37 cellular contexts compared by ENCODE assay signal in the genomic region with DNA sequence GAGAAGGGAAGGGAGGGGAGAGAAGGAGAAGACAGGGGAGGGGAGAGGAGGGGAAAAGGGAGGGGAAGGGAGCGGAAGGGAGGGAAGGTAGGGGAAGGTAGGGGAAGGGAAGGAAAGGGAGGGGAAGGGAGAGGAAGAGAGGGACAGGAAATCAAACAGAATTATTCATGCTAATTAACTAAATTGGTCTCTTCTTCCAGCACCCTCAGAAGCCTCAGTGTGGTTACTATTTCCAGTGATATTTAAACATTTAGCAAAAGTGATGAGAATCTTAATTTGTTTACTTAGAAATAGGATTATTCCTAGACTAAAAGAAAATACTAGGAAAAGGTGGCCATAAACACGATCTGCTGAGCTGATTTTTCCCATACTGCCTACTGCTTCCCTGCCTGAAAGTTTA.
DNase-seq lines count a peak whose midpoint lies in the region; ATAC-seq, FAIRE-seq and TF ChIP-seq lines count a peak whose summit lies in the region.
"Had no signal": no experiment of that assay in that cellular context is flagged by ENCODE, and none has a peak within 500 bp of the region (broad histone marks: within the 10 kb centered on the region; RNA-seq: fewer than 3 reads in every experiment).

No MANE protein-coding gene starts in this region.

- H3K36me3 Mint-ChIP-seq in stimulated activated effector memory CD8-positive, alpha-beta T cell treated with anti-CD3 and anti-CD28 coated beads, Interleukin-12 subunit alpha, Interleukin-12 subunit beta, amount 100 ng/mL, for 72 hours: no peaks in the 10 kb centered on the region
- H3K36me3 Mint-ChIP-seq in type B pancreatic cell: no peaks in the 10 kb centered on the region
- H3K36me3 Mint-ChIP-seq: CD14-positive monocyte; CD4-positive, alpha-beta memory T cell; CD4-positive, CD25-positive, alpha-beta regulatory T cell; CD8-positive, alpha-beta T cell had no signal

- in situ Hi-C loops in HepG2 (cut with HindIII; ENCODE audit: extremely low pct_ligation_motif_present, low pct_unique_long_range_greater_than_20kb) (no loop called here), K562 (cut with MboI) (no loop called here)

- intact Hi-C loops in HepG2 (cut with micrococcal nuclease; ENCODE audit: unreplicated experiment) (no loop called here), right lobe of liver (cut with DNase I) (no loop called here), K562 (cut with micrococcal nuclease) (no loop called here), esophagus muscularis mucosa (cut with DNase I) (no loop called here)

- H2AFZ ChIP-seq in HepG2 (ENCODE audit: low read length): no peak overlapping the region
- no peak overlapping the region for H2AFZ ChIP-seq in K562 (ENCODE audit: low read depth, low read length)

- H4K20me1 ChIP-seq in HepG2 (ENCODE audit: insufficient read depth, low read length) (no peaks in the 10 kb centered on the region), K562 (replicated peaks; ENCODE audit: control insufficient read depth, insufficient read depth, low read length) (no peaks in the 10 kb centered on the region)
- H4K20me1 ChIP-seq: BLaER1; BLaER1 treated with 17β-estradiol and CSF1 and Interleukin-3, amounts not matched to agents 10 nM and 100 nM had no signal

- BruUV-seq in HepG2 (replicated peaks; lab: Mats Ljungman, UMichigan): no TSS peak
- BruUV-seq in K562 (replicated peaks; lab: Mats Ljungman, UMichigan): no TSS peak

- H3K36me3 ChIP-seq in HepG2 (replicated peaks in 1 of 2; ENCODE audit: control insufficient read depth in 1 of 2, insufficient read depth in 2 of 2, low read length in 2 of 2) (no peaks in the 10 kb centered on the region), right lobe of liver (no peaks in the 10 kb centered on the region), K562 (ENCODE audit: control insufficient read depth, insufficient read depth, low read length) (no peaks in the 10 kb centered on the region), esophagus muscularis mucosa (no peaks in the 10 kb centered on the region)
- H3K36me3 ChIP-seq: BE2C; BLaER1; BLaER1 treated with 17β-estradiol and CSF1 and Interleukin-3, amounts not matched to agents 10 nM and 100 nM had no signal

- no peaks in the 10 kb centered on the region for H3K9me1 ChIP-seq in K562 (ENCODE audit: control insufficient read depth, insufficient read depth, low read length)

- DNase-seq in HepG2 (ENCODE audit: low spot score) (no peak), right lobe of liver (no peak), NCI-H69 (lab: John Stamatoyannopoulos, UW) (peak; percentile 9), K562 (ENCODE audit: extremely low read depth in 1 of 4, low spot score in 3 of 4) (no peak), esophagus muscularis mucosa (ENCODE audit: extremely low spot score) (peak; percentile 4), type B pancreatic cell (ENCODE audit: extremely low spot score, unreplicated experiment) (no peak), dermis blood vessel endothelial cell (no peak)
- DNase-seq in stimulated activated effector memory CD8-positive, alpha-beta T cell treated with anti-CD3 and anti-CD28 coated beads, Interleukin-12 subunit alpha, Interleukin-12 subunit beta, amount 100 ng/mL, for 72 hours (ENCODE audit: low spot score in 2 of 2): no peak
- DNase-seq: 8988T; ACHN; AML-193; BE2C; C1 segment of cervical spinal cord; Caco-2; Calu3; CD4-positive, alpha-beta memory T cell; CD4-positive, alpha-beta T cell; CD4-positive, CD25-positive, alpha-beta regulatory T cell; CD8-positive, alpha-beta memory T cell; CD8-positive, alpha-beta T cell; COR-L47; DMS 273 treated with DMSO at 0.1 percent for 48 hours; DMS153; DMS53; DMS79; DMS79 treated with DMSO at 0.1 percent for 48 hours; DND-41; EL had no signal

- H3K9ac ChIP-seq in HepG2 (ENCODE audit: insufficient read depth, low read depth, low read length) (no peak overlapping the region), K562 (ENCODE audit: insufficient read depth in 1 of 2, low read depth in 2 of 2, low read length in 2 of 2) (no peak overlapping the region)
- H3K9ac ChIP-seq: BLaER1; BLaER1 treated with 17β-estradiol and CSF1 and Interleukin-3, amounts not matched to agents 10 nM and 100 nM had no signal

- no peaks in the 10 kb centered on the region for H3K27me3 Mint-ChIP-seq in type B pancreatic cell
- H3K27me3 Mint-ChIP-seq: CD4-positive, CD25-positive, alpha-beta regulatory T cell had no signal

- TF ChIP-seq RAD21 in HepG2 (CRISPR knock-in tag; IDR thresholded peaks at IDR 0.05) (no peak), K562 (CRISPR knock-in tag; conservative IDR thresholded peaks at IDR 0.05 in 1 of 2, IDR thresholded peaks at IDR 0.05 in 1 of 2) (no peak)

- no peak for FAIRE-seq in HepG2 (lab: Jason Lieb, UNC)
- no peak for FAIRE-seq in K562 (lab: Jason Lieb, UNC)
- FAIRE-seq: A204.1, A549, D721Med had no signal

- TF ChIP-seq CTCF in HepG2 (CRISPR knock-in tag; IDR thresholded peaks at IDR 0.05) (no peak), right lobe of liver (IDR thresholded peaks at IDR 0.05) (no peak), K562 (IDR thresholded peaks at IDR 0.05 in 2 of 3, conservative IDR thresholded peaks at IDR 0.05 in 1 of 3; ENCODE audit: insufficient read depth in 2 of 3, low read depth in 1 of 3, low read length in 3 of 3) (no peak), esophagus muscularis mucosa (IDR thresholded peaks at IDR 0.05) (no peak), type B pancreatic cell (conservative IDR thresholded peaks at IDR 0.05) (no peak)

- WGBS in HepG2 (ENCODE audit: low lambda C conversion rate): 0% methylated on average over 2 of the region's 2 CpGs
- 65% methylated on average over 2 of the region's 2 CpGs for WGBS in right lobe of liver (ENCODE audit: insufficient coverage, low coverage, low lambda C conversion rate, missing lambda C conversion rate)
- 0% methylated on average over 1 of the region's 2 CpGs for WGBS in K562 (ENCODE audit: insufficient coverage, low coverage, missing lambda C conversion rate)
- WGBS in esophagus muscularis mucosa: 90% methylated on average over 2 of the region's 2 CpGs

- no peak for TF ChIP-seq POLR2A in HepG2 (IDR thresholded peaks at IDR 0.05; ENCODE audit: insufficient read depth in 1 of 2, low read depth in 2 of 2, low read length in 2 of 2)
- no peak for TF ChIP-seq POLR2A in right lobe of liver (IDR thresholded peaks at IDR 0.05)
- TF ChIP-seq POLR2A in K562 (conservative IDR thresholded peaks at IDR 0.05): no peak
- no peak for TF ChIP-seq POLR2A in esophagus muscularis mucosa (IDR thresholded peaks at IDR 0.05; ENCODE audit: low read depth)

- peaks cover 34% of the 10 kb centered on the region for H3K9me3 ChIP-seq in HepG2 (ENCODE audit: low read length)
- no peaks in the 10 kb centered on the region for H3K9me3 ChIP-seq in right lobe of liver
- H3K9me3 ChIP-seq in K562 (replicated peaks; ENCODE audit: control insufficient read depth, insufficient read depth, low read depth, low read length): no peaks in the 10 kb centered on the region
- H3K9me3 ChIP-seq in esophagus muscularis mucosa: no peaks in the 10 kb centered on the region
- H3K9me3 ChIP-seq: A549, BE2C, Caco-2 had no signal

- no peak overlapping the region for H3K27ac Mint-ChIP-seq in stimulated activated effector memory CD8-positive, alpha-beta T cell treated with anti-CD3 and anti-CD28 coated beads, Interleukin-12 subunit alpha, Interleukin-12 subunit beta, amount 100 ng/mL, for 72 hours
- H3K27ac Mint-ChIP-seq in type B pancreatic cell: no peak overlapping the region
- H3K27ac Mint-ChIP-seq: B cell; CD14-positive monocyte; CD4-positive, alpha-beta memory T cell; CD4-positive, alpha-beta T cell; CD4-positive, CD25-positive, alpha-beta regulatory T cell; CD8-positive, alpha-beta memory T cell; CD8-positive, alpha-beta T cell had no signal

- no peaks in the 10 kb centered on the region for H3K4me1 Mint-ChIP-seq in stimulated activated effector memory CD8-positive, alpha-beta T cell treated with anti-CD3 and anti-CD28 coated beads, Interleukin-12 subunit alpha, Interleukin-12 subunit beta, amount 100 ng/mL, for 72 hours
- H3K4me1 Mint-ChIP-seq in type B pancreatic cell (ENCODE audit: unreplicated experiment): no peaks in the 10 kb centered on the region
- H3K4me1 Mint-ChIP-seq: B cell; CD14-positive monocyte; CD4-positive, alpha-beta memory T cell; CD4-positive, CD25-positive, alpha-beta regulatory T cell; CD8-positive, alpha-beta memory T cell had no signal

- H3K79me2 ChIP-seq in HepG2 (ENCODE audit: insufficient read depth, low read length) (no peaks in the 10 kb centered on the region), K562 (ENCODE audit: control insufficient read depth, insufficient read depth, low read length) (no peaks in the 10 kb centered on the region)

- H3K27me3 ChIP-seq in HepG2 (ENCODE audit: control insufficient read depth in 1 of 2, insufficient read depth in 2 of 2, low read length in 2 of 2): no peaks in the 10 kb centered on the region
- H3K27me3 ChIP-seq in right lobe of liver: no peaks in the 10 kb centered on the region
- no peaks in the 10 kb centered on the region for H3K27me3 ChIP-seq in K562 (ENCODE audit: control insufficient read depth in 2 of 2, insufficient read depth in 2 of 2, low read length in 2 of 2)
- no peaks in the 10 kb centered on the region for H3K27me3 ChIP-seq in esophagus muscularis mucosa
- H3K27me3 ChIP-seq: BE2C; BLaER1; BLaER1 treated with 17β-estradiol and CSF1 and Interleukin-3, amounts not matched to agents 10 nM and 100 nM had no signal

- H3K27ac ChIP-seq in HepG2 (ENCODE audit: extremely low read length, insufficient read depth, low read length) (no peak overlapping the region), right lobe of liver (no peak overlapping the region), K562 (ENCODE audit: extremely low read depth, low read depth, low read length) (no peak overlapping the region), esophagus muscularis mucosa (replicated peaks in 1 of 4) (no peak overlapping the region)
- H3K27ac ChIP-seq: 22Rv1; A549; BLaER1; BLaER1 treated with 17β-estradiol and CSF1 and Interleukin-3, amounts not matched to agents 10 nM and 100 nM; C4-2B had no signal

- H3K9me3 Mint-ChIP-seq in stimulated activated effector memory CD8-positive, alpha-beta T cell treated with anti-CD3 and anti-CD28 coated beads, Interleukin-12 subunit alpha, Interleukin-12 subunit beta, amount 100 ng/mL, for 72 hours: no peaks in the 10 kb centered on the region
- peaks cover 5% of the 10 kb centered on the region for H3K9me3 Mint-ChIP-seq in type B pancreatic cell
- H3K9me3 Mint-ChIP-seq: CD4-positive, alpha-beta T cell; CD8-positive, alpha-beta T cell had no signal

- no peak overlapping the region for H3K4me3 ChIP-seq in HepG2 (replicated peaks in 1 of 3; ENCODE audit: insufficient read depth in 1 of 3, low read depth in 2 of 3, low read length in 3 of 3)
- H3K4me3 ChIP-seq in right lobe of liver: no peak overlapping the region
- no peak overlapping the region for H3K4me3 ChIP-seq in K562
- no peak overlapping the region for H3K4me3 ChIP-seq in esophagus muscularis mucosa
- H3K4me3 ChIP-seq: A549; BLaER1; BLaER1 treated with 17β-estradiol and CSF1 and Interleukin-3, amounts not matched to agents 10 nM and 100 nM had no signal

- ATAC-seq in HepG2 (no peak), right lobe of liver (no peak), K562 (no peak)
- ATAC-seq in stimulated activated effector memory CD8-positive, alpha-beta T cell treated with anti-CD3 and anti-CD28 coated beads, Interleukin-12 subunit alpha, Interleukin-12 subunit beta, amount 100 ng/mL, for 72 hours: no peak
- ATAC-seq: A549; CD8-positive, alpha-beta T cell had no signal

- no peak overlapping the region for H3K4me3 Mint-ChIP-seq in stimulated activated effector memory CD8-positive, alpha-beta T cell treated with anti-CD3 and anti-CD28 coated beads, Interleukin-12 subunit alpha, Interleukin-12 subunit beta, amount 100 ng/mL, for 72 hours
- H3K4me3 Mint-ChIP-seq in type B pancreatic cell: no peak overlapping the region
- H3K4me3 Mint-ChIP-seq: B cell; CD14-positive monocyte; CD4-positive, alpha-beta memory T cell; CD4-positive, alpha-beta T cell; CD4-positive, CD25-positive, alpha-beta regulatory T cell; CD8-positive, alpha-beta memory T cell; CD8-positive, alpha-beta T cell had no signal

- POLR2A ChIA-PET in HepG2 (lab: Yijun Ruan, JAX): no interaction called here
- POLR2A ChIA-PET in K562 (lab: Yijun Ruan, JAX): no interaction called here

- CTCF ChIA-PET in HepG2 (lab: Yijun Ruan, JAX; ENCODE audit: low intra/inter-chr PET ratio, low total read pairs): no interaction called here
- CTCF ChIA-PET in K562 (lab: Yijun Ruan, JAX; ENCODE audit: low intra/inter-chr PET ratio): no interaction called here

- no peak overlapping the region for H3K4me2 ChIP-seq in HepG2 (ENCODE audit: low read depth, low read length)
- H3K4me2 ChIP-seq in K562 (ENCODE audit: insufficient read depth, low read length): no peak overlapping the region
- H3K4me2 ChIP-seq: A549; BLaER1; BLaER1 treated with 17β-estradiol and CSF1 and Interleukin-3, amounts not matched to agents 10 nM and 100 nM had no signal

- H3K4me1 ChIP-seq in HepG2 (ENCODE audit: insufficient read depth, low read length): no peaks in the 10 kb centered on the region
- peaks cover 0 to 3% (median 0%) of the 10 kb centered on the region in 4 donors for H3K4me1 ChIP-seq in right lobe of liver
- no peaks in the 10 kb centered on the region for H3K4me1 ChIP-seq in K562 (replicated peaks in 1 of 2; ENCODE audit: control insufficient read depth in 2 of 2, insufficient read depth in 2 of 2, low read length in 2 of 2)
- no peaks in the 10 kb centered on the region for H3K4me1 ChIP-seq in esophagus muscularis mucosa
- H3K4me1 ChIP-seq: A549; BE2C; BLaER1; BLaER1 treated with 17β-estradiol and CSF1 and Interleukin-3, amounts not matched to agents 10 nM and 100 nM; Caco-2 had no signal

- TF ChIP-seq EP300 in HepG2 (IDR thresholded peaks at IDR 0.05; ENCODE audit: low read depth in 2 of 2, low read length in 2 of 2) (no peak), HepG2 (CRISPR knock-in tag; IDR thresholded peaks at IDR 0.05; ENCODE audit: borderline replicate concordance) (no peak), K562 (IDR thresholded peaks at IDR 0.05; ENCODE audit: low read length) (no peak), esophagus muscularis mucosa (IDR thresholded peaks at IDR 0.05) (no peak)

Comparison
In these comparisons a context has a peak if more than half of its experiments do, and no peak if none do; other contexts are left out.
1. DNase-seq: peak in NCI-H69 (single experiment) and esophagus muscularis mucosa (single experiment); none in HepG2 (single experiment), right lobe of liver (0 of 3), K562 (0 of 4), stimulated activated effector memory CD8-positive, alpha-beta T cell treated with anti-CD3 and anti-CD28 coated beads, Interleukin-12 subunit alpha, Interleukin-12 subunit beta, amount 100 ng/mL, for 72 hours (0 of 2), type B pancreatic cell (single experiment) and dermis blood vessel endothelial cell (single experiment).